ENCODE assay signal across 1 cellular context in genomic region chr13:110337287-110337686, GRCh38.
TF ChIP-seq lines count a peak whose summit lies in the region.

No MANE protein-coding gene starts in this region.

TF ChIP-seq in WTC11, 78 proteins besides CTCF, POLR2A, EP300 and RAD21 (continued from another document):
- TF ChIP-seq STAT6 (CRISPR knock-in tag; conservative IDR thresholded peaks at IDR 0.05; ENCODE audit: low read depth), result no peak
- no peak for TF ChIP-seq FOXP1 (CRISPR knock-in tag; IDR thresholded peaks at IDR 0.05; ENCODE audit: borderline replicate concordance)
